ENCODE assay signal across 1 cellular context in the genomic region with DNA sequence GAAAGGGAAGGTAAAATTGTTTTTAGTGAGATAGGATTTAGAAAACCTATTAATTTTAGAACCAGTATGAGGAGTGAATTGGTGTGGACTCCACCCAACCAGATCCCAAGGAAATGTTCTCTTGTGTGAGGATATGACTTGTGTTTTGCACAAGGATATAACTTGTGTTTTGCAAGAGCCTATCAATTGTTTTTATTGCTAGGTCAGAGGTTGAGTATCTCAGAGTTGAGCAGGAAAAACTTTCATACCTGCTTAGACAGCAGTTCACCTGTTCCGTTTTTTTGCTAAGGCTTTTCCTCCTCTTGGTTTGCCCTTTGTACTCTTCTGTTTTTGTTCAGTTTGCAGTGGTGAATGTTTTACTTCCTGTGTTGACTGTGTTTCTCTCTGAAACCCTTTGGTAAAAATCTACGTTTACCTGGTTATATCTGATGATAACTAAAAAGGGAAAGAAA.
A peak's percentile ranks its signal among the peaks of the same experiment; 100 is the strongest.
TF ChIP-seq lines count a peak whose summit lies in the region.

No MANE protein-coding gene starts in this region.

TF ChIP-seq in HepG2, 621 proteins besides CTCF, POLR2A, EP300 and RAD21 (continued from another document):
- TF ChIP-seq, protein P1, sequence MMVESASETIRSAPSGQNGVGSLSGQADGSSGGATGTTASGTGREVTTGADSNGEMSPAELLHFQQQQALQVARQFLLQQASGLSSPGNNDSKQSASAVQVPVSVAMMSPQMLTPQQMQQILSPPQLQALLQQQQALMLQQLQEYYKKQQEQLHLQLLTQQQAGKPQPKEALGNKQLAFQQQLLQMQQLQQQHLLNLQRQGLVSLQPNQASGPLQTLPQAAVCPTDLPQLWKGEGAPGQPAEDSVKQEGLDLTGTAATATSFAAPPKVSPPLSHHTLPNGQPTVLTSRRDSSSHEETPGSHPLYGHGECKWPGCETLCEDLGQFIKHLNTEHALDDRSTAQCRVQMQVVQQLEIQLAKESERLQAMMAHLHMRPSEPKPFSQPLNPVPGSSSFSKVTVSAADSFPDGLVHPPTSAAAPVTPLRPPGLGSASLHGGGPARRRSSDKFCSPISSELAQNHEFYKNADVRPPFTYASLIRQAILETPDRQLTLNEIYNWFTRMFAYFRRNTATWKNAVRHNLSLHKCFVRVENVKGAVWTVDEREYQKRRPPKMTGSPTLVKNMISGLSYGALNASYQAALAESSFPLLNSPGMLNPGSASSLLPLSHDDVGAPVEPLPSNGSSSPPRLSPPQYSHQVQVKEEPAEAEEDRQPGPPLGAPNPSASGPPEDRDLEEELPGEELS (CRISPR knock-in tag; IDR thresholded peaks at IDR 0.05), result peak; percentile 80
- TF ChIP-seq RNF2 (conservative IDR thresholded peaks at IDR 0.05; ENCODE audit: low read depth) (no peak), ZNF878 (CRISPR knock-in tag; IDR thresholded peaks at IDR 0.05) (0 out of 2 replicates have a peak, but pooled peaks have one; percentile 28), ELF3 (CRISPR knock-in tag; IDR thresholded peaks at IDR 0.05) (peak; percentile 99), FOXO1 (CRISPR knock-in tag; IDR thresholded peaks at IDR 0.05) (peak; percentile 76; the same call in 1 of the 2 replicates), HDAC1 (CRISPR knock-in tag; IDR thresholded peaks at IDR 0.05) (peak; percentile 70), KDM1A (CRISPR knock-in tag; IDR thresholded peaks at IDR 0.05) (no peak), ZNF460 (CRISPR knock-in tag; IDR thresholded peaks at IDR 0.05; ENCODE audit: borderline replicate concordance) (no peak), ZNF34 (CRISPR knock-in tag; IDR thresholded peaks at IDR 0.05; ENCODE audit: borderline replicate concordance) (0 out of 2 replicates have a peak, but pooled peaks have one; percentile 37), YEATS4 (CRISPR knock-in tag; IDR thresholded peaks at IDR 0.05; ENCODE audit: borderline replicate concordance) (peak; percentile 45; the same call in 1 of the 2 replicates), POLR2G (IDR thresholded peaks at IDR 0.05; ENCODE audit: low read depth, low read length) (0 out of 2 replicates have a peak, but pooled peaks have one; percentile 24), PHF5A (CRISPR knock-in tag; IDR thresholded peaks at IDR 0.05; ENCODE audit: low read depth, unreplicated experiment) (peak; percentile 57), MAFF (IDR thresholded peaks at IDR 0.05; ENCODE audit: low read depth, low read length) (peak; percentile 60), HOXA7 (CRISPR knock-in tag; IDR thresholded peaks at IDR 0.05) (no peak), ERF (CRISPR knock-in tag; IDR thresholded peaks at IDR 0.05) (peak; percentile 66; the same call in 1 of the 2 replicates), FOXJ3 (CRISPR knock-in tag; IDR thresholded peaks at IDR 0.05; ENCODE audit: borderline replicate concordance) (peak; percentile 78; the same call in 1 of the 2 replicates), ZNF549 (CRISPR knock-in tag; IDR thresholded peaks at IDR 0.05) (no peak), GATA4 (IDR thresholded peaks at IDR 0.05; ENCODE audit: borderline replicate concordance, low read depth) (0 out of 2 replicates have a peak, but pooled peaks have one; percentile 20), PCBP2 (optimal IDR thresholded peaks at IDR 0.05; ENCODE audit: low read depth, low read length, poor library complexity, severe bottlenecking) (no peak), EHMT2 (IDR thresholded peaks at IDR 0.05; ENCODE audit: borderline replicate concordance, low read depth, low read length) (0 out of 2 replicates have a peak, but pooled peaks have one; percentile 22), ISL2 (CRISPR knock-in tag; IDR thresholded peaks at IDR 0.05) (peak; percentile 79), ZNF792 (CRISPR knock-in tag; IDR thresholded peaks at IDR 0.05) (peak; percentile 56; the same call in 1 of the 2 replicates), SMYD3 (CRISPR knock-in tag; IDR thresholded peaks at IDR 0.05) (0 out of 2 replicates have a peak, but pooled peaks have one; percentile 65), NR2F6 (IDR thresholded peaks at IDR 0.05) (peak; percentile 67), NR2F6 (CRISPR knock-in tag; IDR thresholded peaks at IDR 0.05) (peak; percentile 85)
- TF ChIP-seq, protein P2, sequence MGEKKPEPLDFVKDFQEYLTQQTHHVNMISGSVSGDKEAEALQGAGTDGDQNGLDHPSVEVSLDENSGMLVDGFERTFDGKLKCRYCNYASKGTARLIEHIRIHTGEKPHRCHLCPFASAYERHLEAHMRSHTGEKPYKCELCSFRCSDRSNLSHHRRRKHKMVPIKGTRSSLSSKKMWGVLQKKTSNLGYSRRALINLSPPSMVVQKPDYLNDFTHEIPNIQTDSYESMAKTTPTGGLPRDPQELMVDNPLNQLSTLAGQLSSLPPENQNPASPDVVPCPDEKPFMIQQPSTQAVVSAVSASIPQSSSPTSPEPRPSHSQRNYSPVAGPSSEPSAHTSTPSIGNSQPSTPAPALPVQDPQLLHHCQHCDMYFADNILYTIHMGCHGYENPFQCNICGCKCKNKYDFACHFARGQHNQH (CRISPR knock-in tag; IDR thresholded peaks at IDR 0.05), result peak; percentile 41; the same call in 1 of the 2 replicates
- TF ChIP-seq, protein P3, sequence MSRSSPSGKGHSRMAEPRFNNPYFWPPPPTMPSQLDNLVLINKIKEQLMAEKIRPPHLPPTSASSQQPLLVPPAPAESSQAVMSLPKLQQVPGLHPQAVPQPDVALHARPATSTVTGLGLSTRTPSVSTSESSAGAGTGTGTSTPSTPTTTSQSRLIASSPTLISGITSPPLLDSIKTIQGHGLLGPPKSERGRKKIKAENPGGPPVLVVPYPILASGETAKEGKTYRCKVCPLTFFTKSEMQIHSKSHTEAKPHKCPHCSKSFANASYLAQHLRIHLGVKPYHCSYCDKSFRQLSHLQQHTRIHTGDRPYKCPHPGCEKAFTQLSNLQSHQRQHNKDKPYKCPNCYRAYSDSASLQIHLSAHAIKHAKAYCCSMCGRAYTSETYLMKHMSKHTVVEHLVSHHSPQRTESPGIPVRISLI (CRISPR knock-in tag; IDR thresholded peaks at IDR 0.05; ENCODE audit: borderline replicate concordance), result peak; percentile 86
- TF ChIP-seq, protein P4, sequence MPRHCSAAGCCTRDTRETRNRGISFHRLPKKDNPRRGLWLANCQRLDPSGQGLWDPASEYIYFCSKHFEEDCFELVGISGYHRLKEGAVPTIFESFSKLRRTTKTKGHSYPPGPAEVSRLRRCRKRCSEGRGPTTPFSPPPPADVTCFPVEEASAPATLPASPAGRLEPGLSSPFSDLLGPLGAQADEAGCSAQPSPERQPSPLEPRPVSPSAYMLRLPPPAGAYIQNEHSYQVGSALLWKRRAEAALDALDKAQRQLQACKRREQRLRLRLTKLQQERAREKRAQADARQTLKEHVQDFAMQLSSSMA (CRISPR knock-in tag; IDR thresholded peaks at IDR 0.05), result no peak
- TF ChIP-seq, protein P5, sequence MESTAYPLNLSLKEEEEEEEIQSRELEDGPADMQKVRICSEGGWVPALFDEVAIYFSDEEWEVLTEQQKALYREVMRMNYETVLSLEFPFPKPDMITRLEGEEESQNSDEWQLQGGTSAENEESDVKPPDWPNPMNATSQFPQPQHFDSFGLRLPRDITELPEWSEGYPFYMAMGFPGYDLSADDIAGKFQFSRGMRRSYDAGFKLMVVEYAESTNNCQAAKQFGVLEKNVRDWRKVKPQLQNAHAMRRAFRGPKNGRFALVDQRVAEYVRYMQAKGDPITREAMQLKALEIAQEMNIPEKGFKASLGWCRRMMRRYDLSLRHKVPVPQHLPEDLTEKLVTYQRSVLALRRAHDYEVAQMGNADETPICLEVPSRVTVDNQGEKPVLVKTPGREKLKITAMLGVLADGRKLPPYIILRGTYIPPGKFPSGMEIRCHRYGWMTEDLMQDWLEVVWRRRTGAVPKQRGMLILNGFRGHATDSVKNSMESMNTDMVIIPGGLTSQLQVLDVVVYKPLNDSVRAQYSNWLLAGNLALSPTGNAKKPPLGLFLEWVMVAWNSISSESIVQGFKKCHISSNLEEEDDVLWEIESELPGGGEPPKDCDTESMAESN (CRISPR knock-in tag; conservative IDR thresholded peaks at IDR 0.05), result no peak
- TF ChIP-seq, protein P6, sequence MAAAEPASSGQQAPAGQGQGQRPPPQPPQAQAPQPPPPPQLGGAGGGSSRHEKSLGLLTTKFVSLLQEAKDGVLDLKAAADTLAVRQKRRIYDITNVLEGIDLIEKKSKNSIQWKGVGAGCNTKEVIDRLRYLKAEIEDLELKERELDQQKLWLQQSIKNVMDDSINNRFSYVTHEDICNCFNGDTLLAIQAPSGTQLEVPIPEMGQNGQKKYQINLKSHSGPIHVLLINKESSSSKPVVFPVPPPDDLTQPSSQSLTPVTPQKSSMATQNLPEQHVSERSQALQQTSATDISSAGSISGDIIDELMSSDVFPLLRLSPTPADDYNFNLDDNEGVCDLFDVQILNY (CRISPR knock-in tag; conservative IDR thresholded peaks at IDR 0.05), result no peak
- TF ChIP-seq, protein P7, sequence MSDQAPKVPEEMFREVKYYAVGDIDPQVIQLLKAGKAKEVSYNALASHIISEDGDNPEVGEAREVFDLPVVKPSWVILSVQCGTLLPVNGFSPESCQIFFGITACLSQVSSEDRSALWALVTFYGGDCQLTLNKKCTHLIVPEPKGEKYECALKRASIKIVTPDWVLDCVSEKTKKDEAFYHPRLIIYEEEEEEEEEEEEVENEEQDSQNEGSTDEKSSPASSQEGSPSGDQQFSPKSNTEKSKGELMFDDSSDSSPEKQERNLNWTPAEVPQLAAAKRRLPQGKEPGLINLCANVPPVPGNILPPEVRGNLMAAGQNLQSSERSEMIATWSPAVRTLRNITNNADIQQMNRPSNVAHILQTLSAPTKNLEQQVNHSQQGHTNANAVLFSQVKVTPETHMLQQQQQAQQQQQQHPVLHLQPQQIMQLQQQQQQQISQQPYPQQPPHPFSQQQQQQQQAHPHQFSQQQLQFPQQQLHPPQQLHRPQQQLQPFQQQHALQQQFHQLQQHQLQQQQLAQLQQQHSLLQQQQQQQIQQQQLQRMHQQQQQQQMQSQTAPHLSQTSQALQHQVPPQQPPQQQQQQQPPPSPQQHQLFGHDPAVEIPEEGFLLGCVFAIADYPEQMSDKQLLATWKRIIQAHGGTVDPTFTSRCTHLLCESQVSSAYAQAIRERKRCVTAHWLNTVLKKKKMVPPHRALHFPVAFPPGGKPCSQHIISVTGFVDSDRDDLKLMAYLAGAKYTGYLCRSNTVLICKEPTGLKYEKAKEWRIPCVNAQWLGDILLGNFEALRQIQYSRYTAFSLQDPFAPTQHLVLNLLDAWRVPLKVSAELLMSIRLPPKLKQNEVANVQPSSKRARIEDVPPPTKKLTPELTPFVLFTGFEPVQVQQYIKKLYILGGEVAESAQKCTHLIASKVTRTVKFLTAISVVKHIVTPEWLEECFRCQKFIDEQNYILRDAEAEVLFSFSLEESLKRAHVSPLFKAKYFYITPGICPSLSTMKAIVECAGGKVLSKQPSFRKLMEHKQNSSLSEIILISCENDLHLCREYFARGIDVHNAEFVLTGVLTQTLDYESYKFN (CRISPR knock-in tag; conservative IDR thresholded peaks at IDR 0.05), result peak; percentile 98
- TF ChIP-seq, protein P8, sequence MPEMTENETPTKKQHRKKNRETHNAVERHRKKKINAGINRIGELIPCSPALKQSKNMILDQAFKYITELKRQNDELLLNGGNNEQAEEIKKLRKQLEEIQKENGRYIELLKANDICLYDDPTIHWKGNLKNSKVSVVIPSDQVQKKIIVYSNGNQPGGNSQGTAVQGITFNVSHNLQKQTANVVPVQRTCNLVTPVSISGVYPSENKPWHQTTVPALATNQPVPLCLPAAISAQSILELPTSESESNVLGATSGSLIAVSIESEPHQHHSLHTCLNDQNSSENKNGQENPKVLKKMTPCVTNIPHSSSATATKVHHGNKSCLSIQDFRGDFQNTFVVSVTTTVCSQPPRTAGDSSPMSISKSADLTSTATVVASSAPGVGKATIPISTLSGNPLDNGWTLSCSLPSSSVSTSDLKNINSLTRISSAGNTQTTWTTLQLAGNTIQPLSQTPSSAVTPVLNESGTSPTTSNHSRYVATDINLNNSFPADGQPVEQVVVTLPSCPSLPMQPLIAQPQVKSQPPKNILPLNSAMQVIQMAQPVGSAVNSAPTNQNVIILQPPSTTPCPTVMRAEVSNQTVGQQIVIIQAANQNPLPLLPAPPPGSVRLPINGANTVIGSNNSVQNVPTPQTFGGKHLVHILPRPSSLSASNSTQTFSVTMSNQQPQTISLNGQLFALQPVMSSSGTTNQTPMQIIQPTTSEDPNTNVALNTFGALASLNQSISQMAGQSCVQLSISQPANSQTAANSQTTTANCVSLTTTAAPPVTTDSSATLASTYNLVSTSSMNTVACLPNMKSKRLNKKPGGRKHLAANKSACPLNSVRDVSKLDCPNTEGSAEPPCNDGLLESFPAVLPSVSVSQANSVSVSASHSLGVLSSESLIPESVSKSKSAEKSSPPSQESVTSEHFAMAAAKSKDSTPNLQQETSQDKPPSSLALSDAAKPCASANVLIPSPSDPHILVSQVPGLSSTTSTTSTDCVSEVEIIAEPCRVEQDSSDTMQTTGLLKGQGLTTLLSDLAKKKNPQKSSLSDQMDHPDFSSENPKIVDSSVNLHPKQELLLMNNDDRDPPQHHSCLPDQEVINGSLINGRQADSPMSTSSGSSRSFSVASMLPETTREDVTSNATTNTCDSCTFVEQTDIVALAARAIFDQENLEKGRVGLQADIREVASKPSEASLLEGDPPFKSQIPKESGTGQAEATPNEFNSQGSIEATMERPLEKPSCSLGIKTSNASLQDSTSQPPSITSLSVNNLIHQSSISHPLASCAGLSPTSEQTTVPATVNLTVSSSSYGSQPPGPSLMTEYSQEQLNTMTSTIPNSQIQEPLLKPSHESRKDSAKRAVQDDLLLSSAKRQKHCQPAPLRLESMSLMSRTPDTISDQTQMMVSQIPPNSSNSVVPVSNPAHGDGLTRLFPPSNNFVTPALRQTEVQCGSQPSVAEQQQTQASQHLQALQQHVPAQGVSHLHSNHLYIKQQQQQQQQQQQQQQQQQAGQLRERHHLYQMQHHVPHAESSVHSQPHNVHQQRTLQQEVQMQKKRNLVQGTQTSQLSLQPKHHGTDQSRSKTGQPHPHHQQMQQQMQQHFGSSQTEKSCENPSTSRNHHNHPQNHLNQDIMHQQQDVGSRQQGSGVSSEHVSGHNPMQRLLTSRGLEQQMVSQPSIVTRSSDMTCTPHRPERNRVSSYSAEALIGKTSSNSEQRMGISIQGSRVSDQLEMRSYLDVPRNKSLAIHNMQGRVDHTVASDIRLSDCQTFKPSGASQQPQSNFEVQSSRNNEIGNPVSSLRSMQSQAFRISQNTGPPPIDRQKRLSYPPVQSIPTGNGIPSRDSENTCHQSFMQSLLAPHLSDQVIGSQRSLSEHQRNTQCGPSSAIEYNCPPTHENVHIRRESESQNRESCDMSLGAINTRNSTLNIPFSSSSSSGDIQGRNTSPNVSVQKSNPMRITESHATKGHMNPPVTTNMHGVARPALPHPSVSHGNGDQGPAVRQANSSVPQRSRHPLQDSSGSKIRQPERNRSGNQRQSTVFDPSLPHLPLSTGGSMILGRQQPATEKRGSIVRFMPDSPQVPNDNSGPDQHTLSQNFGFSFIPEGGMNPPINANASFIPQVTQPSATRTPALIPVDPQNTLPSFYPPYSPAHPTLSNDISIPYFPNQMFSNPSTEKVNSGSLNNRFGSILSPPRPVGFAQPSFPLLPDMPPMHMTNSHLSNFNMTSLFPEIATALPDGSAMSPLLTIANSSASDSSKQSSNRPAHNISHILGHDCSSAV (CRISPR knock-in tag; IDR thresholded peaks at IDR 0.05; ENCODE audit: borderline replicate concordance), result no peak
- TF ChIP-seq, protein P9, sequence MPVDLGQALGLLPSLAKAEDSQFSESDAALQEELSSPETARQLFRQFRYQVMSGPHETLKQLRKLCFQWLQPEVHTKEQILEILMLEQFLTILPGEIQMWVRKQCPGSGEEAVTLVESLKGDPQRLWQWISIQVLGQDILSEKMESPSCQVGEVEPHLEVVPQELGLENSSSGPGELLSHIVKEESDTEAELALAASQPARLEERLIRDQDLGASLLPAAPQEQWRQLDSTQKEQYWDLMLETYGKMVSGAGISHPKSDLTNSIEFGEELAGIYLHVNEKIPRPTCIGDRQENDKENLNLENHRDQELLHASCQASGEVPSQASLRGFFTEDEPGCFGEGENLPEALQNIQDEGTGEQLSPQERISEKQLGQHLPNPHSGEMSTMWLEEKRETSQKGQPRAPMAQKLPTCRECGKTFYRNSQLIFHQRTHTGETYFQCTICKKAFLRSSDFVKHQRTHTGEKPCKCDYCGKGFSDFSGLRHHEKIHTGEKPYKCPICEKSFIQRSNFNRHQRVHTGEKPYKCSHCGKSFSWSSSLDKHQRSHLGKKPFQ (CRISPR knock-in tag; IDR thresholded peaks at IDR 0.05; ENCODE audit: insufficient replicate concordance), result peak; percentile 5
